1 cellular context compared by ENCODE assay signal in genomic region chr18:3245853-3246635, GRCh38.
TF ChIP-seq lines count a peak whose summit lies in the region.

No MANE protein-coding gene starts in this region.

TF ChIP-seq in HepG2, 621 proteins besides CTCF, POLR2A, EP300 and RAD21 (continued from another document and continues in another):
- TF ChIP-seq GMEB2 (CRISPR knock-in tag; IDR thresholded peaks at IDR 0.05; ENCODE audit: low read depth) (0 out of 2 replicates have a peak, but pooled peaks have one; percentile 17), NR2F1 (CRISPR knock-in tag; IDR thresholded peaks at IDR 0.05) (no peak), AGO1 (IDR thresholded peaks at IDR 0.05; ENCODE audit: low read depth, low read length, poor library complexity, severe bottlenecking) (no peak), ZNF513 (CRISPR knock-in tag; conservative IDR thresholded peaks at IDR 0.05) (no peak), HINFP (CRISPR knock-in tag; IDR thresholded peaks at IDR 0.05; ENCODE audit: low read depth) (0 out of 2 replicates have a peak, but pooled peaks have one; percentile 61), CEBPG (CRISPR knock-in tag; IDR thresholded peaks at IDR 0.05) (peak; percentile 54; the same call in 1 of the 2 replicates), IRF2 (CRISPR knock-in tag; IDR thresholded peaks at IDR 0.05) (peak; percentile 81), MTA1 (CRISPR knock-in tag; IDR thresholded peaks at IDR 0.05; ENCODE audit: borderline replicate concordance) (peak; percentile 12; the same call in 1 of the 2 replicates), REL (CRISPR knock-in tag; conservative IDR thresholded peaks at IDR 0.05) (0 out of 2 replicates have a peak, but pooled peaks have one; percentile 64), RERE (CRISPR knock-in tag; IDR thresholded peaks at IDR 0.05; ENCODE audit: low read depth) (no peak), RBFOX2 (IDR thresholded peaks at IDR 0.05; ENCODE audit: low read depth, low read length) (no peak), ZBTB46 (CRISPR knock-in tag; IDR thresholded peaks at IDR 0.05; ENCODE audit: borderline replicate concordance) (peak; percentile 69; the same call in 1 of the 2 replicates), ATF4 (CRISPR knock-in tag; IDR thresholded peaks at IDR 0.05) (peak in 1 of 2 experiments; percentile 60; a peak in 2 of 4 replicates), PPARG (CRISPR knock-in tag; conservative IDR thresholded peaks at IDR 0.05) (no peak; the same call in 1 of the 2 replicates), ZNF589 (CRISPR knock-in tag; conservative IDR thresholded peaks at IDR 0.05) (0 out of 2 replicates have a peak, but pooled peaks have one; percentile 36), HOXA9 (CRISPR knock-in tag; IDR thresholded peaks at IDR 0.05; ENCODE audit: borderline replicate concordance) (0 out of 2 replicates have a peak, but pooled peaks have one; percentile 36), ZSCAN9 (CRISPR knock-in tag; IDR thresholded peaks at IDR 0.05; ENCODE audit: borderline replicate concordance) (no peak; the same call in 1 of the 2 replicates), ZFP91 (CRISPR knock-in tag; IDR thresholded peaks at IDR 0.05; ENCODE audit: borderline replicate concordance) (peak; percentile 63), ZNF777 (CRISPR knock-in tag; IDR thresholded peaks at IDR 0.05) (peak; percentile 90), MEF2D (CRISPR knock-in tag; IDR thresholded peaks at IDR 0.05) (no peak), FOXJ3 (CRISPR knock-in tag; IDR thresholded peaks at IDR 0.05; ENCODE audit: borderline replicate concordance) (0 out of 2 replicates have a peak, but pooled peaks have one; percentile 63), ELF3 (CRISPR knock-in tag; IDR thresholded peaks at IDR 0.05) (peak; percentile 49), ZNF644 (CRISPR knock-in tag; IDR thresholded peaks at IDR 0.05; ENCODE audit: low read depth) (no peak), ZNF781 (CRISPR knock-in tag; IDR thresholded peaks at IDR 0.05; ENCODE audit: borderline replicate concordance, not compliant biosample characterization) (peak; percentile 25), KMT2A (CRISPR knock-in tag; IDR thresholded peaks at IDR 0.05) (peak; percentile 79), SOX6 (IDR thresholded peaks at IDR 0.05) (no peak), SOX6 (CRISPR knock-in tag; IDR thresholded peaks at IDR 0.05) (peak; percentile 74), MXI1 (IDR thresholded peaks at IDR 0.05; ENCODE audit: borderline replicate concordance, low read depth, low read length) (peak; percentile 60; the same call in 1 of the 3 replicates), NFIC (IDR thresholded peaks at IDR 0.05; ENCODE audit: low read length) (peak; percentile 28; the same call in 1 of the 2 replicates), MEIS1 (CRISPR knock-in tag; IDR thresholded peaks at IDR 0.05; ENCODE audit: borderline replicate concordance) (0 out of 2 replicates have a peak, but pooled peaks have one; percentile 46), PAXIP1 (CRISPR knock-in tag; conservative IDR thresholded peaks at IDR 0.05) (peak; percentile 60), ZBTB3 (CRISPR knock-in tag; IDR thresholded peaks at IDR 0.05; ENCODE audit: borderline replicate concordance, low read depth) (0 out of 2 replicates have a peak, but pooled peaks have one; percentile 75)
